Comparison of ENCODE assay signal across 8 cellular contexts in genomic region chr10:6579904-6580278, GRCh38. TPM values are rescaled to one million over a fixed set of nuclear protein-coding genes. Genes with fewer than 3 reads are reported as not detected.
DNase-seq lines count a peak whose midpoint lies in the region; ATAC-seq, FAIRE-seq and TF ChIP-seq lines count a peak whose summit lies in the region.

Gene PRKCQ, minus strand, starts transcription at chr10:6580276. Its CDS starts 65,141 bp downstream, at chr10:6515135.

- H2BK15ac ChIP-seq in mesenchymal stem cell (ENCODE audit: low read depth, poor library complexity, severe bottlenecking), result peak within 1 kb of the TSS; percentile 94

- H2BK12ac ChIP-seq in mesenchymal stem cell (ENCODE audit: low read length in 2 of 2), result peak within 1 kb of the TSS; percentile 5 to 86

- no peaks in the 10 kb centered on the region for H3K27me3 ChIP-seq in CD4-positive, alpha-beta memory T cell (ENCODE audit: insufficient read depth, low read length)
- peaks cover 22 to 65% of the 10 kb centered on the region in 2 experiments for H3K27me3 ChIP-seq in mesenchymal stem cell (ENCODE audit: control insufficient read depth in 1 of 2, insufficient read depth in 1 of 2, low read length in 2 of 2)

- ATAC-seq in GM19467 (IDR thresholded peaks at IDR 0.05; ENCODE audit: unreplicated experiment) (peak; percentile 4), HG02884 (IDR thresholded peaks at IDR 0.05; ENCODE audit: unreplicated experiment) (no peak)
- no peak for ATAC-seq in central memory CD8-positive, alpha-beta T cell (replicated peaks; ENCODE audit: extremely low read depth, poor library complexity, severe bottlenecking)

- H3K14ac ChIP-seq in mesenchymal stem cell (ENCODE audit: low read length in 2 of 2), result peak within 1 kb of the TSS in 1 of 2 experiments; percentile 96

- peak within 1 kb of the TSS; percentile 99 for H3K4me2 ChIP-seq in mesenchymal stem cell (ENCODE audit: low read length, poor library complexity, severe bottlenecking)

- peak within 1 kb of the TSS; percentile 93 to 99 (median 96) for H3K27ac Mint-ChIP-seq in CD4-positive, alpha-beta memory T cell
- peak within 1 kb of the TSS; percentile 97 for H3K27ac Mint-ChIP-seq in central memory CD8-positive, alpha-beta T cell (ENCODE audit: low read depth)

- H3K9ac ChIP-seq in mesenchymal stem cell (ENCODE audit: low read length), result peak within 1 kb of the TSS; percentile 45

- peak within 1 kb of the TSS in 1 of 2 experiments; percentile 67 for H3K4ac ChIP-seq in mesenchymal stem cell (ENCODE audit: low read depth in 1 of 2, low read length in 2 of 2)

- peak within 1 kb of the TSS; percentile 92 for H2BK120ac ChIP-seq in mesenchymal stem cell (ENCODE audit: low read depth, low read length)

- peak within 1 kb of the TSS; percentile 93 to 99 (median 96) for H3K4me3 Mint-ChIP-seq in CD4-positive, alpha-beta memory T cell
- peak within 1 kb of the TSS; percentile 91 for H3K4me3 Mint-ChIP-seq in central memory CD8-positive, alpha-beta T cell

- H3K18ac ChIP-seq in mesenchymal stem cell (ENCODE audit: low read depth in 1 of 2, low read length in 2 of 2), result peak within 1 kb of the TSS; percentile 73 to 79

- peaks cover 3% of the 10 kb centered on the region for H3K36me3 ChIP-seq in CD4-positive, alpha-beta memory T cell (ENCODE audit: insufficient read depth, low read length)
- no peaks in the 10 kb centered on the region for H3K36me3 ChIP-seq in mesenchymal stem cell (ENCODE audit: control insufficient read depth in 1 of 2, insufficient read depth in 2 of 2, low read depth in 1 of 2, low read length in 2 of 2)

- WGBS in mesenchymal stem cell, result 1% methylated on average over 15 of the region's 41 CpGs

- H2BK5ac ChIP-seq in mesenchymal stem cell (ENCODE audit: low read depth, low read length, poor library complexity, severe bottlenecking), result no peak within 1 kb of the TSS

- H3K4me1 ChIP-seq in CD4-positive, alpha-beta memory T cell (ENCODE audit: insufficient read depth, low read length), result peaks cover 64% of the 10 kb centered on the region
- peaks cover 2% of the 10 kb centered on the region for H3K4me1 ChIP-seq in mesenchymal stem cell (ENCODE audit: control insufficient read depth, insufficient read depth, low read depth, low read length)

- H3K36me3 Mint-ChIP-seq in CD4-positive, alpha-beta memory T cell, result peaks cover 24 to 48% of the 10 kb centered on the region in 2 donors
- peaks cover 38% of the 10 kb centered on the region for H3K36me3 Mint-ChIP-seq in central memory CD8-positive, alpha-beta T cell (ENCODE audit: insufficient read depth)

- intact Hi-C loops in CD4-positive, alpha-beta memory T cell (cut with micrococcal nuclease), result loop anchor here (1.0 to 5.0 kb wide), 10 partner anchors 13 to 135 kb away; no protein-coding TSS in a partner anchor

- no peaks in the 10 kb centered on the region for H3K27me3 Mint-ChIP-seq in CD4-positive, alpha-beta memory T cell
- H3K27me3 Mint-ChIP-seq in central memory CD8-positive, alpha-beta T cell, result no peaks in the 10 kb centered on the region

- peak within 1 kb of the TSS; percentile 90 for H4K8ac ChIP-seq in mesenchymal stem cell (ENCODE audit: low read length)

- CTCF ChIA-PET in CD4-positive, alpha-beta memory T cell (lab: Charles Lee; ENCODE audit: partially characterized antibody), result interaction anchor here (1.0 to 6.5 kb wide), 16 partner anchors 9 to 99 kb away, joined by 3 to 106 read pairs (median 11); no protein-coding TSS in a partner anchor

- TF ChIP-seq CTCF in LNCaP clone FGC (IDR thresholded peaks at IDR 0.05; ENCODE audit: control insufficient read depth, extremely low read depth, insufficient read depth), result no peak

- no peaks in the 10 kb centered on the region for H3K79me1 ChIP-seq in mesenchymal stem cell (replicated peaks; ENCODE audit: low read length, poor library complexity, severe bottlenecking)

- DNase-seq in CD4-positive, alpha-beta memory T cell, result no peak
- no peak for DNase-seq in LNCaP clone FGC (ENCODE audit: low read depth)
- no peak for DNase-seq in central memory CD8-positive, alpha-beta T cell (ENCODE audit: low spot score in 2 of 2)
- peak; percentile 52 for DNase-seq in mesenchymal stem cell
- peak; percentile 50 for DNase-seq in urothelium cell line (ENCODE audit: low spot score)
- DNase-seq in GDM1 (lab: John Stamatoyannopoulos, UW), result no peak

- H3K27ac ChIP-seq in CD4-positive, alpha-beta memory T cell (ENCODE audit: low read depth, low read length), result peak within 1 kb of the TSS; percentile 90
- H3K27ac ChIP-seq in mesenchymal stem cell (ENCODE audit: low read length, poor library complexity, severe bottlenecking), result no peak within 1 kb of the TSS

- H3K9me3 Mint-ChIP-seq in CD4-positive, alpha-beta memory T cell, result no peaks in the 10 kb centered on the region
- no peaks in the 10 kb centered on the region for H3K9me3 Mint-ChIP-seq in central memory CD8-positive, alpha-beta T cell

- no peak for FAIRE-seq in urothelium cell line (lab: Jason Lieb, UNC)

- no peak within 1 kb of the TSS for H2AK5ac ChIP-seq in mesenchymal stem cell (ENCODE audit: low read length, severe bottlenecking)

- H3K23ac ChIP-seq in mesenchymal stem cell (ENCODE audit: low read length in 2 of 2), result peak within 1 kb of the TSS in 1 of 2 experiments; percentile 89

- H3K4me1 Mint-ChIP-seq in CD4-positive, alpha-beta memory T cell, result peaks cover 41 to 82% (median 54%) of the 10 kb centered on the region in 4 donors
- peaks cover 76% of the 10 kb centered on the region for H3K4me1 Mint-ChIP-seq in central memory CD8-positive, alpha-beta T cell

- peak within 1 kb of the TSS; percentile 86 to 92 for H3K4me3 ChIP-seq in CD4-positive, alpha-beta memory T cell (ENCODE audit: low read length in 2 of 2)
- peak within 1 kb of the TSS; percentile 40 for H3K4me3 ChIP-seq in LNCaP clone FGC (ENCODE audit: low read depth, low read length)
- peak within 1 kb of the TSS; percentile 70 to 87 for H3K4me3 ChIP-seq in mesenchymal stem cell (ENCODE audit: insufficient read depth in 1 of 2, low read depth in 1 of 2, low read length in 2 of 2)

- peak within 1 kb of the TSS; percentile 71 for H2AFZ ChIP-seq in mesenchymal stem cell (ENCODE audit: low read depth, low read length)

- H3K9me3 ChIP-seq in CD4-positive, alpha-beta memory T cell (ENCODE audit: control insufficient read depth in 1 of 2, low read length in 2 of 2), result no peaks in the 10 kb centered on the region
- H3K9me3 ChIP-seq in mesenchymal stem cell (ENCODE audit: control insufficient read depth, low read length), result no peaks in the 10 kb centered on the region

- peak within 1 kb of the TSS; percentile 61 for H4K91ac ChIP-seq in mesenchymal stem cell (ENCODE audit: low read length)

- POLR2A ChIA-PET in CD4-positive, alpha-beta memory T cell (lab: Charles Lee; ENCODE audit: partially characterized antibody), result interaction anchor here (1.0 to 12.4 kb wide), 21 partner anchors 10 to 134 kb away, joined by 3 to 355 read pairs (median 12); no protein-coding TSS in a partner anchor

RNA-seq across cellular contexts. Expression of gene PRKCQ, which starts in this region (rescaled TPM):
- 10 to 100 TPM; 70.5 to 71.5 TPM for total RNA-seq in CD4-positive, alpha-beta memory T cell
- polyA plus RNA-seq in CD4-positive, alpha-beta memory T cell, result 10 to 100 TPM; 45.0 to 77.1 TPM
- 0.21 TPM for polyA plus RNA-seq in mesenchymal stem cell (2013, experiment 1 of 2)
- polyA plus RNA-seq in mesenchymal stem cell (2013, experiment 2 of 2), result 0.21 TPM

Comparison
In these comparisons a context has a peak if more than half of its experiments do, and no peak if none do; other contexts are left out.
1. DNase-seq: peak in mesenchymal stem cell (single experiment) and urothelium cell line (single experiment); none in CD4-positive, alpha-beta memory T cell (0 of 5), LNCaP clone FGC (single experiment), central memory CD8-positive, alpha-beta T cell (0 of 2) and GDM1 (single experiment).
2. Peak in every context shown above with its lines, with median percentiles within 50 percentile points of each other: H3K4me3 ChIP-seq.